5 cellular contexts compared by ENCODE assay signal in the genomic region with DNA sequence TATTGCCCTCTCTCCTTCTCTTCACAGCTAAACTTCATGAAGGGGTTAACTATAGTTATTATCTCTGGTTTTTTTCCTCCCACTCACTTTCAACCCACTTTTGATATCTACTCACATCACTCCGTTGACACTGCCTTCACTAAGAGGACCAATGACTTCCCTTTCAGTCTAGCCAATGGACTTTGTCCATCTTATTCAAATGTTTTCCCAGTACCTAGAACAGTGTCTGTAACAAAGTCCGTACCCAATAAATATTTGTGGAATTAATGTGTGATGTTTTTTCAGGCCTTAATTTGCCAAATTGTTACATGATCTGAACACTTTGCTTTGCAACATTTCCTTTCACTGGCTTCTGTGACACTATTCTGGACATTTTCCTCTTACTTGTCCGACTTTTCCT.
"Had no signal": no experiment of that assay in that cellular context is flagged by ENCODE, and none has a peak within 500 bp of the region (broad histone marks: within the 10 kb centered on the region; RNA-seq: fewer than 3 reads in every experiment).

No MANE protein-coding gene starts in this region.

- H3K4me3 Mint-ChIP-seq: GM23338, H9 had no signal

- H3K27ac Mint-ChIP-seq: GM23338, H9 had no signal

- DNase-seq: H9, HCEC 1CT, IMR-90 had no signal

- H3K9me3 Mint-ChIP-seq: GM23338 had no signal

- ATAC-seq: GM23338, K562 had no signal
